Comparison of ENCODE assay signal across 8 cellular contexts in the genomic region with DNA sequence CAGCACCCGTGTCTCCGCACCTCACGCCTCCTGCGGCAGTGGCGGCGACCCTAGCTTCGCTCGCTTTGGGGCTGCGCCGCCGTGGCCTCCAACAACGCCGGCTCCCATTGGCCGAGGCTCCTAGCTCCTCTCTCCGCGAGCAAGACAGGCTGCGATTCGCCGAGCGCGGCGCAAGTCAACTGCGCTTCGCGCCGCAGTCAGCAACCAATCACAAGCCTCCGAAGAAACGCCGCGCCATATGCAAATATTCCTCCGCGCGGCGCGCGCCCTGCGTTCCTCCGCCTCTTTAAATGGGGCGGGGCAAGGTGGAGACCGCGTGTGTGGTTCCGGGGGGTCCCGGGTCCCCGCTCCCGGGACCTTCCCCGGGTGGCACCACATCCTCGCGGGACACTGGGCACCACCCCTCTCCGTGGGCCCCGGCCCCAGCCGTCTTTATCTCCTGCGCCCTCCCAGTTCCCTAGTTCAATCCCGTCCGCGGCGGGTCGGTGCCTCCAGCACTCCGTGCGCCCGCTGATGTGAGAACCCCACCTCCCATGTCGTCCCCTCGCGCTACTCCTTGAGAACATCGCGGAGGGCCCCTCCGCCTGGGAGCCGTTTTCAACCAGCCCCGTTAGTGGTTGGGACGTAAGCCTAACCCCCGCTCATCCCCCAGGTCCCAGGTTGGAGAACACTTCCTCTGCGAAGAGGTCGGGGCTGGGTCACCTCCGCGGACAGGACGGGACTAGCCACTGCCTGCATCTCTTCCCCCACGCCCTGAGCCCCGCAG.
DNase-seq lines count a peak whose midpoint lies in the region; ATAC-seq lines count a peak whose summit lies in the region.

A gene with protein sequence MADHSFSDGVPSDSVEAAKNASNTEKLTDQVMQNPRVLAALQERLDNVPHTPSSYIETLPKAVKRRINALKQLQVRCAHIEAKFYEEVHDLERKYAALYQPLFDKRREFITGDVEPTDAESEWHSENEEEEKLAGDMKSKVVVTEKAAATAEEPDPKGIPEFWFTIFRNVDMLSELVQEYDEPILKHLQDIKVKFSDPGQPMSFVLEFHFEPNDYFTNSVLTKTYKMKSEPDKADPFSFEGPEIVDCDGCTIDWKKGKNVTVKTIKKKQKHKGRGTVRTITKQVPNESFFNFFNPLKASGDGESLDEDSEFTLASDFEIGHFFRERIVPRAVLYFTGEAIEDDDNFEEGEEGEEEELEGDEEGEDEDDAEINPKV (minus strand): TSS at position 96 of the 766 bp plus-strand sequence. CDS start 13,109 bp downstream, outside the sequence.

- ATAC-seq in GM19023 (IDR thresholded peaks at IDR 0.05; ENCODE audit: unreplicated experiment): peak; percentile 88
- peak; percentile 87 for ATAC-seq in HG03280 (IDR thresholded peaks at IDR 0.05; ENCODE audit: unreplicated experiment)

- DNase-seq in AG08396 (ENCODE audit: low spot score) (peak; percentile 100), NCI-H345 treated with DMSO at 0.1 percent for 48 hours (lab: John Stamatoyannopoulos, UW; ENCODE audit: unreplicated experiment) (peak; percentile 95), iris pigment epithelial cell (ENCODE audit: low read depth) (peak; percentile 98)
- peak; percentile 88 to 93 (median 90) for DNase-seq in activated CD4-positive, CD25-positive, alpha-beta regulatory T cell (lab: John Stamatoyannopoulos, UW)
- peak; percentile 95 for DNase-seq in central memory CD4-positive, alpha-beta T cell
- peak; percentile 95 for DNase-seq in stimulated activated CD4-positive, alpha-beta T cell treated with anti-CD3 and anti-CD28 coated beads, Interleukin-12 subunit alpha, Interleukin-12 subunit beta, amount 100 ng/mL, for 4 hours

Comparison
In these comparisons a context has a peak if more than half of its experiments do, and no peak if none do; other contexts are left out.
1. Peak in every context shown above with its lines: DNase-seq and ATAC-seq.